ENCODE assay signal across 29 cellular contexts in genomic region chrX:125621588-125621927, GRCh38.
"Had no signal": no experiment of that assay in that cellular context is flagged by ENCODE, and none has a peak within 500 bp of the region (broad histone marks: within the 10 kb centered on the region; RNA-seq: fewer than 3 reads in every experiment).

No MANE protein-coding gene starts in this region.

- H3K9me3 ChIP-seq: adrenal gland, ascending aorta, body of pancreas, breast epithelium had no signal

- H3K27ac ChIP-seq: adrenal gland, ascending aorta, body of pancreas, brain microvascular endothelial cell, breast epithelium, cardiac muscle cell had no signal

- DNase-seq: activated effector memory CD4-positive, alpha-beta T cell treated with anti-CD3 and anti-CD28 coated beads, Interleukin-2, amount 50 U/mL, for 16 hours; activated effector memory CD4-positive, alpha-beta T cell treated with Interleukin-2 at 50 U/mL for 16 hours; activated gamma-delta T cell; activated gamma-delta T cell treated with Interleukin-2 at 50 U/mL for 16 hours; activated naive CD4-positive, alpha-beta T cell; activated naive CD4-positive, alpha-beta T cell treated with anti-CD3 and anti-CD28 coated beads for 36 hours; activated naive CD4-positive, alpha-beta T cell treated with anti-CD3 and anti-CD28 coated beads, Interleukin-2, amount 10 ng/mL, durations not matched to agents 7 days and 5 days; activated naive CD4-positive, alpha-beta T cell treated with anti-CD3 and anti-CD28 coated beads, Interleukin-2, amount 50 U/mL, for 16 hours; activated naive CD4-positive, alpha-beta T cell treated with Interleukin-2 at 50 U/mL for 16 hours; activated naive CD8-positive, alpha-beta T cell treated with anti-CD3 and anti-CD28 coated beads for 36 hours; activated naive CD8-positive, alpha-beta T cell treated with anti-CD3 and anti-CD28 coated beads, Interleukin-2, amount 10 ng/mL, durations not matched to agents 7 days and 5 days; activated naive CD8-positive, alpha-beta T cell treated with anti-CD3 and anti-CD28 coated beads, Interleukin-2, amount 50 U/mL, for 24 hours; activated T-cell treated with anti-CD3 and anti-CD28 coated beads, Interleukin-2, amount 50 U/mL, for 1 hour; activated T-cell treated with anti-CD3 and anti-CD28 coated beads, Interleukin-2, amount 50 U/mL, for 24 hours; activated T-cell treated with anti-CD3 and anti-CD28 coated beads, Interleukin-2, amount 50 U/mL, for 4 hours; activated T-cell treated with anti-CD3 and anti-CD28 coated beads, Interleukin-2, amount 50 U/mL, for 48 hours; activated T-cell treated with anti-CD3 and anti-CD28 coated beads, Interleukin-2, amount 50 U/mL, for 72 hours; adrenal gland; amniotic stem cell; amygdala; aorta; body of pancreas; brain microvascular endothelial cell; caudate nucleus; central memory CD4-positive, alpha-beta T cell; cerebellar nuclear complex had no signal

- H3K4me3 ChIP-seq: adrenal gland, ascending aorta, body of pancreas, breast epithelium, cardiac muscle cell had no signal

- H3K36me3 ChIP-seq: adrenal gland, ascending aorta, brain microvascular endothelial cell, breast epithelium, cardiac muscle cell had no signal

- H3K4me1 ChIP-seq: adrenal gland, ascending aorta, body of pancreas, breast epithelium had no signal

- H3K27me3 ChIP-seq: ascending aorta, body of pancreas, brain microvascular endothelial cell, cardiac muscle cell had no signal
